Comparison of ENCODE assay signal across 29 cellular contexts in the genomic region with DNA sequence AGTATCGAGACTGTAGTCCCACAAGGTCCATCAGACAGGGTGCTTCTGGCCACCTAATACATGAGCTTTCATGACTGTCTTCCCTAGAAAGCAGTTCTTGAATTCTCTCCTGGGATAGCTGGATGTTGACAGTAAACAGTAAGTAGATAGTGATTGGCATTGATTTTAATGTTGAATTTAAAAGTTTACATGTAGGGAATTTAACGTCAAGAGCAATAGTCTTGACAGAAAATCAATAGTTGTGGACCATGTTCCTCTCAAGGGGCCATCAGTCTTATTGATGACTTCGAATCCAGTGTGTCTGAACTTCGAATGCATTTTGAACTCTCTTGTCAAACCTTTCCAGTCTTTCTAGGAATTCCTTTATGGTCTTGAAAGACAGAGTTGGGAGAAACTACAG.
"Had no signal": no experiment of that assay in that cellular context is flagged by ENCODE, and none has a peak within 500 bp of the region (broad histone marks: within the 10 kb centered on the region; RNA-seq: fewer than 3 reads in every experiment).

No MANE protein-coding gene starts in this region.

- ATAC-seq: effector memory CD8-positive, alpha-beta T cell; esophagus mucosa; foreskin keratinocyte; gastrocnemius medialis; gastroesophageal sphincter; heart left ventricle; heart right ventricle had no signal

- H3K4me3 ChIP-seq: colonic mucosa, coronary artery, dorsolateral prefrontal cortex, esophagus muscularis mucosa, esophagus squamous epithelium, gastrocnemius medialis, gastroesophageal sphincter, heart left ventricle, heart right ventricle had no signal

- H3K4me3 Mint-ChIP-seq: dendritic cell treated with granulocyte-macrophage colony-stimulating factor and Interleukin-4, amounts not matched to agents 40 ng/mL and 50 ng/mL, for 4 days; effector memory CD8-positive, alpha-beta T cell; endodermal cell had no signal

- H3K27ac Mint-ChIP-seq: dendritic cell treated with granulocyte-macrophage colony-stimulating factor and Interleukin-4, amounts not matched to agents 40 ng/mL and 50 ng/mL, for 4 days; effector memory CD8-positive, alpha-beta T cell; endodermal cell had no signal

- H3K4me1 ChIP-seq: colonic mucosa, esophagus muscularis mucosa, esophagus squamous epithelium, foreskin keratinocyte, gastrocnemius medialis, gastroesophageal sphincter, heart left ventricle, heart right ventricle had no signal

- H3K9me3 Mint-ChIP-seq: dendritic cell treated with granulocyte-macrophage colony-stimulating factor and Interleukin-4, amounts not matched to agents 40 ng/mL and 50 ng/mL, for 4 days; effector memory CD8-positive, alpha-beta T cell; endodermal cell had no signal

- H3K27ac ChIP-seq: colonic mucosa, coronary artery, dorsolateral prefrontal cortex, epithelial cell of prostate, esophagus muscularis mucosa, esophagus squamous epithelium, foreskin keratinocyte, gastrocnemius medialis, gastroesophageal sphincter, heart left ventricle, heart right ventricle had no signal

- H3K27me3 ChIP-seq: colonic mucosa, dorsolateral prefrontal cortex, esophagus muscularis mucosa, esophagus squamous epithelium, foreskin keratinocyte, gastrocnemius medialis, gastroesophageal sphincter, heart left ventricle, heart right ventricle had no signal

- H3K9me3 ChIP-seq: colonic mucosa, esophagus muscularis mucosa, esophagus squamous epithelium, gastrocnemius medialis, gastroesophageal sphincter, heart left ventricle, heart right ventricle had no signal

- H3K36me3 ChIP-seq: colonic mucosa had no signal

- H3K27me3 Mint-ChIP-seq: dendritic cell treated with granulocyte-macrophage colony-stimulating factor and Interleukin-4, amounts not matched to agents 40 ng/mL and 50 ng/mL, for 4 days had no signal

- DNase-seq: colonic mucosa; cortex of kidney; dermis blood vessel endothelial cell; dorsolateral prefrontal cortex; effector CD4-positive, alpha-beta T cell; effector CD8-positive, alpha-beta T cell; effector memory CD4-positive, alpha-beta T cell; effector memory CD8-positive, alpha-beta T cell; endodermal cell; erythroblast; esophagus squamous epithelium; foreskin fibroblast; foreskin keratinocyte; foreskin melanocyte; gastrocnemius medialis; glutamatergic neuron; head of caudate nucleus; heart left ventricle; heart right ventricle had no signal

- FAIRE-seq: colon, endometrium, endothelial cell of umbilical vein, frontal cortex had no signal
